Comparison of ENCODE assay signal across 34 cellular contexts in the genomic region with DNA sequence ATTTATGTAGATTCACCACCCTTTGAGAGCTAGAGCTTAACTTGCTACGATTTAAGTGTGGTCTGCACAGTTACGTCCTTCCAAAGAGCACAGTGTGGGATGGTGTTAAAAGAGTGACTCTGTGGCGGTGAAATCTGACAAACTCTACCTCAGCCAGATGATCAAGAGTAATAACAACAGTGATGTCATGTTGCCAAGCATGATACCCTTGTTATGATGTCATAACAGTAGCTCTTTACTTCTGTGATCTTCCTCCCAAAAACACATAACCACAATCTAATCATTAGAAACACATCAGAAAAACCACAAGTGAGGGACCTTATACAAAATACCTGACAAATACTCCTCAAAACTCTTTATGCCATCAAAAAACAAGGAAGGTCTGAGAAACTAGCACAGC.
"Had no signal": no experiment of that assay in that cellular context is flagged by ENCODE, and none has a peak within 500 bp of the region (broad histone marks: within the 10 kb centered on the region; RNA-seq: fewer than 3 reads in every experiment).

No MANE protein-coding gene starts in this region.

- H3K36me3 ChIP-seq: adrenal gland, ascending aorta, brain microvascular endothelial cell, breast epithelium, cardiac muscle cell had no signal

- H3K9me3 ChIP-seq: adrenal gland, ascending aorta, body of pancreas, breast epithelium had no signal

- H3K27me3 ChIP-seq: adrenal gland, ascending aorta, body of pancreas, brain microvascular endothelial cell, breast epithelium, cardiac muscle cell had no signal

- H3K27ac ChIP-seq: adrenal gland, ascending aorta, body of pancreas, brain microvascular endothelial cell, breast epithelium, cardiac muscle cell had no signal

- ATAC-seq: activated naive CD4-positive, alpha-beta T cell treated with anti-CD3 and anti-CD28 coated beads, Interleukin-2, amount 50 U/mL, for 72 hours; activated naive CD8-positive, alpha-beta T cell treated with anti-CD3 and anti-CD28 coated beads, Interleukin-2, amount 50 U/mL, for 24 hours; activated T-cell treated with anti-CD3 and anti-CD28 coated beads, Interleukin-2, amount 50 U/mL, for 4 hours; activated T-cell treated with anti-CD3 and anti-CD28 coated beads, Interleukin-2, amount 50 U/mL, for 72 hours; activated T-helper 17 cell treated with anti-CD3 and anti-CD28 coated beads, Interleukin-2, amount 50 U/mL, for 72 hours; body of pancreas had no signal

- FAIRE-seq: astrocyte, bronchial epithelial cell had no signal

- H3K4me3 ChIP-seq: adrenal gland, ascending aorta, body of pancreas, breast epithelium, cardiac muscle cell had no signal

- DNase-seq: activated effector memory CD4-positive, alpha-beta T cell treated with anti-CD3 and anti-CD28 coated beads, Interleukin-2, amount 50 U/mL, for 16 hours; activated effector memory CD4-positive, alpha-beta T cell treated with Interleukin-2 at 50 U/mL for 16 hours; activated gamma-delta T cell; activated gamma-delta T cell treated with Interleukin-2 at 50 U/mL for 16 hours; activated naive CD4-positive, alpha-beta T cell; activated naive CD4-positive, alpha-beta T cell treated with anti-CD3 and anti-CD28 coated beads for 36 hours; activated naive CD4-positive, alpha-beta T cell treated with anti-CD3 and anti-CD28 coated beads, Interleukin-2, amount 10 ng/mL, durations not matched to agents 7 days and 5 days; activated naive CD4-positive, alpha-beta T cell treated with anti-CD3 and anti-CD28 coated beads, Interleukin-2, amount 50 U/mL, for 16 hours; activated naive CD4-positive, alpha-beta T cell treated with Interleukin-2 at 50 U/mL for 16 hours; activated naive CD8-positive, alpha-beta T cell treated with anti-CD3 and anti-CD28 coated beads for 36 hours; activated naive CD8-positive, alpha-beta T cell treated with anti-CD3 and anti-CD28 coated beads, Interleukin-2, amount 10 ng/mL, durations not matched to agents 7 days and 5 days; activated naive CD8-positive, alpha-beta T cell treated with anti-CD3 and anti-CD28 coated beads, Interleukin-2, amount 50 U/mL, for 24 hours; activated T-cell treated with anti-CD3 and anti-CD28 coated beads, Interleukin-2, amount 50 U/mL, for 1 hour; activated T-cell treated with anti-CD3 and anti-CD28 coated beads, Interleukin-2, amount 50 U/mL, for 24 hours; activated T-cell treated with anti-CD3 and anti-CD28 coated beads, Interleukin-2, amount 50 U/mL, for 4 hours; activated T-cell treated with anti-CD3 and anti-CD28 coated beads, Interleukin-2, amount 50 U/mL, for 48 hours; activated T-cell treated with anti-CD3 and anti-CD28 coated beads, Interleukin-2, amount 50 U/mL, for 72 hours; adrenal gland; amniotic stem cell; amygdala; anterior cingulate cortex; aorta; body of pancreas; brain microvascular endothelial cell; caudate nucleus; central memory CD4-positive, alpha-beta T cell; cerebellar nuclear complex had no signal

- H3K4me1 ChIP-seq: adrenal gland, ascending aorta, body of pancreas, breast epithelium had no signal
